In the genomic region with DNA sequence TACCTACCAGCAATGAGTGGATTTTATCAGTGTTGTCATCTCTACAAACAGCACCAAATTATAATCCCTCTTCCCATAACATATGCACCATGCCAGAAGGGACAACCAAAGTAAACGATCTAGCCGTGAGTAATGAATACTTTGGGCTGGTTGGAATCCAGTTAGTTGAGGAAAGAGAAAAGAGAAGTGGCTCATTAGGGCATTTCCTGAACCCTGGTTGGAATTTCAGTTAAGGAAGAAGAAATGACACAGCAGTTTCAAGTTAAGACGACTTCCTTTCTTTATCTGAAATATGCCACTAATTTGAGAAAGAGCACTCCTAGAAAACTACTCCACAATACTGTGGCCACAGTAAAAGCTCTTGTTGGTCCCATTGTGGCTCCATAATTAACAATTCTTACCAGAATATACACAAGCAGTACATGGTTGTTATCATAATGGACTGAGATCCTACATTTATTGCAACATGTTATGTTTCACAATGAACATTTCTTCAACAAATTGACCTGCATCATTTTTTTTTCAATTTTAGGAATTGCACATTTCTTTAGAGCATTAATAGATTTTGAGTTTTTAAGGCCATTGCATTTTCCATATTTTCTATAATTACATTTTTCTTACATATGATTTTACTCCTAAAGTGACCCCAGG, we compare ENCODE assay signal across 13 cellular contexts. TPM values are rescaled to one million over a fixed set of nuclear protein-coding genes. Genes with fewer than 3 reads are reported as not detected.
DNase-seq lines count a peak whose midpoint lies in the region; ATAC-seq, FAIRE-seq and TF ChIP-seq lines count a peak whose summit lies in the region.
"Had no signal": no experiment of that assay in that cellular context is flagged by ENCODE, and none has a peak within 500 bp of the region (broad histone marks: within the 10 kb centered on the region; RNA-seq: fewer than 3 reads in every experiment).

Gene TFEC (minus strand): TSS at position 138 of the 651 bp plus-strand sequence. CDS start 46,322 bp downstream, outside the sequence.

- H3K4me1 ChIP-seq in mucosa of descending colon (ENCODE audit: low read depth): no peaks in the 10 kb centered on the region
- H3K4me1 ChIP-seq in small intestine (ENCODE audit: control insufficient read depth in 2 of 2, insufficient read depth in 1 of 2, low read depth in 1 of 2, low read length in 1 of 2): no peaks in the 10 kb centered on the region
- H3K4me1 ChIP-seq: pancreas, SJCRH30 had no signal

- H3K27ac Mint-ChIP-seq in T-helper 2 cell treated with Interferon-gamma antibody and Interleukin-4, amounts not matched to agents 5 μg/mL and 100 μg/mL, for 36 hours: no peak within 1 kb of the TSS

- no peak within 1 kb of the TSS for H3K27ac ChIP-seq in small intestine (ENCODE audit: low read depth in 1 of 2, low read length in 1 of 2)
- H3K27ac ChIP-seq: pancreas, SJCRH30 had no signal

- H3K9me3 ChIP-seq in mucosa of descending colon (no peaks in the 10 kb centered on the region), small intestine (ENCODE audit: control insufficient read depth, low read depth) (no peaks in the 10 kb centered on the region)
- H3K9me3 ChIP-seq: pancreas, SJCRH30 had no signal

- no peak within 1 kb of the TSS for H3K4me3 Mint-ChIP-seq in T-helper 2 cell treated with Interferon-gamma antibody and Interleukin-4, amounts not matched to agents 5 μg/mL and 100 μg/mL, for 36 hours

- no peak for FAIRE-seq in small intestine (lab: Jason Lieb, UNC)

- H3K36me3 ChIP-seq in mucosa of descending colon (ENCODE audit: low read depth): no peaks in the 10 kb centered on the region
- no peaks in the 10 kb centered on the region for H3K36me3 ChIP-seq in small intestine (ENCODE audit: control insufficient read depth in 2 of 2, insufficient read depth in 2 of 2, low read length in 2 of 2)
- H3K36me3 ChIP-seq: pancreas, SJCRH30 had no signal

- H3K9me3 Mint-ChIP-seq in T-helper 2 cell treated with Interferon-gamma antibody and Interleukin-4, amounts not matched to agents 5 μg/mL and 100 μg/mL, for 36 hours: no peaks in the 10 kb centered on the region

- peaks cover 3% of the 10 kb centered on the region for H3K4me1 Mint-ChIP-seq in T-helper 2 cell treated with Interferon-gamma antibody and Interleukin-4, amounts not matched to agents 5 μg/mL and 100 μg/mL, for 36 hours (ENCODE audit: low read depth)

- no peak within 1 kb of the TSS for H3K4me3 ChIP-seq in choroid plexus epithelial cell (ENCODE audit: low read depth, low read length)
- H3K4me3 ChIP-seq in mucosa of descending colon: no peak within 1 kb of the TSS
- H3K4me3 ChIP-seq in small intestine (ENCODE audit: low read depth in 1 of 2, low read length in 2 of 2): no peak within 1 kb of the TSS
- H3K4me3 ChIP-seq: SJCRH30 had no signal

- no peaks in the 10 kb centered on the region for H3K27me3 ChIP-seq in small intestine (ENCODE audit: control insufficient read depth in 2 of 2, insufficient read depth in 2 of 2, low read length in 2 of 2)
- H3K27me3 ChIP-seq: pancreas, SJCRH30 had no signal

- H3K36me3 Mint-ChIP-seq in T-helper 2 cell treated with Interferon-gamma antibody and Interleukin-4, amounts not matched to agents 5 μg/mL and 100 μg/mL, for 36 hours (ENCODE audit: low read depth): no peaks in the 10 kb centered on the region

- no peak for TF ChIP-seq CTCF in choroid plexus epithelial cell (conservative IDR thresholded peaks at IDR 0.05; ENCODE audit: low read depth, low read length)
- no peak for TF ChIP-seq CTCF in mucosa of descending colon (IDR thresholded peaks at IDR 0.05)

- 25 to 48% (median 39%) methylated on average over 3 of the region's 3 CpGs for WGBS in small intestine, 3 donors

- peak; percentile 18 for ATAC-seq in mucosa of descending colon

- intact Hi-C loops in mucosa of descending colon (cut with DNase I, micrococcal nuclease): no loop called here

- DNase-seq in EH (ENCODE audit: low read depth) (peak; percentile 41), MV-4-11 (lab: John Stamatoyannopoulos, UW) (peak; percentile 92), choroid plexus epithelial cell (ENCODE audit: low read depth) (peak; percentile 57), mucosa of descending colon (no peak), NCI-H82 treated with DMSO at 0.1 percent for 48 hours (lab: John Stamatoyannopoulos, UW; ENCODE audit: unreplicated experiment) (no peak), epidermal melanocyte (ENCODE audit: insufficient read length, low spot score) (no peak), small intestine (no peak)
- no peak for DNase-seq in T-helper 2 cell treated with Interferon-gamma antibody and Interleukin-4, amounts not matched to agents 5 μg/mL and 100 μg/mL, for 36 hours (ENCODE audit: low spot score)
- DNase-seq: caudate nucleus, DMS79 treated with DMSO at 0.1 percent for 48 hours, NCI-H1105, pancreas, SJCRH30 had no signal

- H3K27me3 Mint-ChIP-seq in T-helper 2 cell treated with Interferon-gamma antibody and Interleukin-4, amounts not matched to agents 5 μg/mL and 100 μg/mL, for 36 hours (ENCODE audit: low read depth): peaks cover 10% of the 10 kb centered on the region

RNA-seq across cellular contexts. Expression of gene TFEC, which starts in this region (rescaled TPM):
- 1 to 10 TPM; 2.3 to 3.8 (median 2.8) TPM for total RNA-seq in mucosa of descending colon
- polyA plus RNA-seq in small intestine: 10 to 100 TPM in 1 of 3 donors, 1 to 10 TPM in 1, under 1 TPM in 1; 0.82 to 12.2 (median 2.9) TPM

Comparison
In these comparisons a context has a peak if more than half of its experiments do, and no peak if none do; other contexts are left out.
1. DNase-seq: peak in EH (single experiment), MV-4-11 (single experiment) and choroid plexus epithelial cell (single experiment); none in mucosa of descending colon (0 of 3), T-helper 2 cell treated with Interferon-gamma antibody and Interleukin-4, amounts not matched to agents 5 μg/mL and 100 μg/mL, for 36 hours (single experiment), NCI-H82 treated with DMSO at 0.1 percent for 48 hours (single experiment), epidermal melanocyte (single experiment) and small intestine (single experiment).